21 cellular contexts compared by ENCODE assay signal in the genomic region with DNA sequence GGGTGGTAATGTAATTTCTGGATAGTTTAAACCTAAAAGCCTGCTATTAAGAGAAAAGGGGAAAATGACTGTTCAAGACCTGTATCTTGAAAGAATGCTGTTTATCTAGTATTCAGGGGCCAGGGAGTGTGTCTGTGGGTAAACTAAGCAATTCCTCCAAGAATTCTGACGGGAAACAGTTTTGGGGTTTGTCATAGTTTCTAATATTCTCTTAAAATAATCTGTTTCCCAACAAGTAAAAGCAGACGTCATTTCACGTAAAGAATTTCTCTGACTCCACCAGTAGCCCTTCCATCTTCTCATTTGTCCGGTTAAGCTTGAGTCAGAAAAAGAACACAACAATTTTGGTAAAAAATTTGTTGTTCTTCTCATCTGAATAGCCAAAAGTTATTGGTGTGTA.
DNase-seq lines count a peak whose midpoint lies in the region; ATAC-seq, FAIRE-seq and TF ChIP-seq lines count a peak whose summit lies in the region.
"Had no signal": no experiment of that assay in that cellular context is flagged by ENCODE, and none has a peak within 500 bp of the region (broad histone marks: within the 10 kb centered on the region; RNA-seq: fewer than 3 reads in every experiment).

No MANE protein-coding gene starts in this region.

- FAIRE-seq in astrocyte (lab: Jason Lieb, UNC): no peak
- FAIRE-seq: GM19239 had no signal

- no peak for ATAC-seq in heart right ventricle
- no peak for ATAC-seq in Right ventricle myocardium inferior
- ATAC-seq in effector memory CD8-positive, alpha-beta T cell (replicated peaks): no peak

- H3K9me3 Mint-ChIP-seq in astrocyte (ENCODE audit: unreplicated experiment): no peaks in the 10 kb centered on the region
- H3K9me3 Mint-ChIP-seq in effector memory CD8-positive, alpha-beta T cell: no peaks in the 10 kb centered on the region
- H3K9me3 Mint-ChIP-seq: H9, IgD-negative memory B cell had no signal

- H3K4me2 ChIP-seq in astrocyte (ENCODE audit: low read length) (no peak overlapping the region), smooth muscle cell (peak overlapping the region; percentile 47)

- H3K4me1 Mint-ChIP-seq in astrocyte (ENCODE audit: low read depth, unreplicated experiment): peaks cover 48% of the 10 kb centered on the region
- peaks cover 7 to 13% of the 10 kb centered on the region in 2 donors for H3K4me1 Mint-ChIP-seq in effector memory CD8-positive, alpha-beta T cell (ENCODE audit: low read depth in 2 of 2)

- H3K9me3 ChIP-seq in heart right ventricle (no peaks in the 10 kb centered on the region), astrocyte (ENCODE audit: insufficient read depth, low read depth, low read length) (no peaks in the 10 kb centered on the region), smooth muscle cell (replicated peaks; ENCODE audit: low read depth) (no peaks in the 10 kb centered on the region), uterus (no peaks in the 10 kb centered on the region)

- H3K36me3 Mint-ChIP-seq in astrocyte (ENCODE audit: low read depth, unreplicated experiment): no peaks in the 10 kb centered on the region
- peaks cover 3% of the 10 kb centered on the region for H3K36me3 Mint-ChIP-seq in effector memory CD8-positive, alpha-beta T cell (ENCODE audit: insufficient read depth)
- H3K36me3 Mint-ChIP-seq: IgD-negative memory B cell had no signal

- peaks cover 3 to 71% (median 25%) of the 10 kb centered on the region in 9 donors for H3K4me1 ChIP-seq in heart right ventricle
- H3K4me1 ChIP-seq in astrocyte (ENCODE audit: insufficient read depth, low read length): peaks cover 37% of the 10 kb centered on the region
- peaks cover 4% of the 10 kb centered on the region for H3K4me1 ChIP-seq in smooth muscle cell (ENCODE audit: low read depth)
- no peaks in the 10 kb centered on the region for H3K4me1 ChIP-seq in uterus

- no peak for TF ChIP-seq POLR2A in uterus (IDR thresholded peaks at IDR 0.05)

- no peaks in the 10 kb centered on the region for H3K27me3 ChIP-seq in heart right ventricle
- no peaks in the 10 kb centered on the region for H3K27me3 ChIP-seq in astrocyte (ENCODE audit: insufficient read depth, low read length)
- H3K27me3 ChIP-seq in smooth muscle cell (ENCODE audit: low read depth): no peaks in the 10 kb centered on the region
- no peaks in the 10 kb centered on the region for H3K27me3 ChIP-seq in uterus

- TF ChIP-seq CTCF in heart right ventricle (IDR thresholded peaks at IDR 0.05) (no peak), astrocyte (IDR thresholded peaks at IDR 0.05; ENCODE audit: insufficient read depth, low read depth, low read length) (no peak), fibroblast of villous mesenchyme (IDR thresholded peaks at IDR 0.05; ENCODE audit: insufficient read depth, low read depth, low read length) (no peak), smooth muscle cell (IDR thresholded peaks at IDR 0.05; ENCODE audit: borderline replicate concordance, insufficient read depth, poor library complexity, severe bottlenecking) (no peak), uterus (IDR thresholded peaks at IDR 0.05) (no peak)

- H3K9ac ChIP-seq in astrocyte (ENCODE audit: low read length) (no peak overlapping the region), smooth muscle cell (ENCODE audit: low read depth) (peak overlapping the region; percentile 26)

- intact Hi-C loops in heart right ventricle (cut with DNase I): loop anchor here in 6 of 10 donors (5.0 to 10.0 kb wide), 6 partner anchors 50 to 302 kb away; a partner anchor contains a TSS
- intact Hi-C loops in Right ventricle myocardium inferior (cut with DNase I): no loop called here
- intact Hi-C loops in head of caudate nucleus (cut with DNase I): loop anchor here (10.0 kb wide), 1 partner anchor 300 kb away; no protein-coding TSS in a partner anchor
- intact Hi-C loops in uterus (cut with DNase I; ENCODE audit: low total_unique reads): no loop called here

- H3K79me2 ChIP-seq in astrocyte (ENCODE audit: insufficient read depth, low read length): no peaks in the 10 kb centered on the region
- no peaks in the 10 kb centered on the region for H3K79me2 ChIP-seq in smooth muscle cell (ENCODE audit: low read depth)

- no peak overlapping the region for H3K4me3 Mint-ChIP-seq in astrocyte (ENCODE audit: unreplicated experiment)
- H3K4me3 Mint-ChIP-seq in effector memory CD8-positive, alpha-beta T cell: no peak overlapping the region
- H3K4me3 Mint-ChIP-seq: H9, IgD-negative memory B cell had no signal

- H3F3A ChIP-seq in smooth muscle cell (ENCODE audit: low read depth): peaks cover 18% of the 10 kb centered on the region

- peak overlapping the region; percentile 63 for H3K27ac Mint-ChIP-seq in astrocyte (ENCODE audit: unreplicated experiment)
- H3K27ac Mint-ChIP-seq in effector memory CD8-positive, alpha-beta T cell: no peak overlapping the region
- H3K27ac Mint-ChIP-seq: H9, IgD-negative memory B cell had no signal

- H3K36me3 ChIP-seq in heart right ventricle (no peaks in the 10 kb centered on the region), astrocyte (ENCODE audit: insufficient read depth, low read length) (no peaks in the 10 kb centered on the region), smooth muscle cell (ENCODE audit: low read depth) (no peaks in the 10 kb centered on the region), uterus (no peaks in the 10 kb centered on the region)

- 91 to 93% methylated on average over 4 of the region's 4 CpGs for WGBS in heart right ventricle, 2 donors
- 8% methylated on average over 4 of the region's 4 CpGs for WGBS in smooth muscle cell (ENCODE audit: low lambda C conversion rate)

- H3K27ac ChIP-seq in heart right ventricle (peak overlapping the region in 6 of 10 donors; percentile 8 to 90 (median 47)), astrocyte (ENCODE audit: low read depth, low read length) (peak overlapping the region; percentile 4), smooth muscle cell (ENCODE audit: low read depth) (peak overlapping the region; percentile 91), uterus (no peak overlapping the region)
- H3K27ac ChIP-seq: C4-2B had no signal

- no peaks in the 10 kb centered on the region for H4K20me1 ChIP-seq in astrocyte (ENCODE audit: insufficient read depth, low read length)
- no peaks in the 10 kb centered on the region for H4K20me1 ChIP-seq in smooth muscle cell (ENCODE audit: low read depth)

- no peak overlapping the region for H2AFZ ChIP-seq in astrocyte (ENCODE audit: low read depth, low read length)
- H2AFZ ChIP-seq in smooth muscle cell (ENCODE audit: low read depth): no peak overlapping the region

- DNase-seq in heart right ventricle: no peak
- no peak for DNase-seq in Right ventricle myocardium inferior (ENCODE audit: missing footprints)
- DNase-seq in astrocyte (ENCODE audit: low read depth): peak; percentile 91
- DNase-seq in fibroblast of villous mesenchyme (ENCODE audit: low read depth): peak; percentile 86
- DNase-seq in smooth muscle cell (lab: John Stamatoyannopoulos, UW; ENCODE audit: unreplicated experiment): no peak
- no peak for DNase-seq in head of caudate nucleus
- DNase-seq in uterus: no peak
- DNase-seq in effector memory CD8-positive, alpha-beta T cell: no peak
- DNase-seq: 8988T; DMS 273 treated with DMSO at 0.1 percent for 48 hours; H9; Kasumi-1; NCI-H1417; NCI-H1930; NCI-H446; NCI-H69; NK-92 treated with Interleukin-12 subunit alpha and Interleukin-12 subunit beta, amount 100 ng/mL, for 24 hours; SIG-M5 had no signal

- H3K27me3 Mint-ChIP-seq in astrocyte (ENCODE audit: low read depth, unreplicated experiment): no peaks in the 10 kb centered on the region
- peaks cover 0 to 5% of the 10 kb centered on the region in 2 donors for H3K27me3 Mint-ChIP-seq in effector memory CD8-positive, alpha-beta T cell
- H3K27me3 Mint-ChIP-seq: IgD-negative memory B cell had no signal

- H3K4me3 ChIP-seq in heart right ventricle: no peak overlapping the region
- no peak overlapping the region for H3K4me3 ChIP-seq in astrocyte (ENCODE audit: insufficient read depth, low read depth, low read length)
- no peak overlapping the region for H3K4me3 ChIP-seq in fibroblast of villous mesenchyme (ENCODE audit: low read depth, low read length)
- H3K4me3 ChIP-seq in smooth muscle cell: no peak overlapping the region
- no peak overlapping the region for H3K4me3 ChIP-seq in uterus

Comparison
In these comparisons a context has a peak if more than half of its experiments do, and no peak if none do; other contexts are left out.
1. intact Hi-C loops: an anchor here in heart right ventricle (5.0 to 10.0 kb wide) and head of caudate nucleus (10.0 kb wide); none called in Right ventricle myocardium inferior and uterus.
2. DNase-seq: peak in astrocyte (single experiment) and fibroblast of villous mesenchyme (single experiment); none in heart right ventricle (0 of 2), Right ventricle myocardium inferior (single experiment), smooth muscle cell (single experiment), head of caudate nucleus (0 of 42), uterus (0 of 2) and effector memory CD8-positive, alpha-beta T cell (0 of 3).
3. H3K27ac ChIP-seq: peak in heart right ventricle (6 of 10), astrocyte (single experiment) and smooth muscle cell (single experiment); none in uterus (0 of 2).